2 cellular contexts compared by ENCODE assay signal in genomic region chr1:154147510-154147909, GRCh38. TPM values are rescaled to one million over a fixed set of nuclear protein-coding genes. Genes with fewer than 3 reads are reported as not detected.
"Had no signal": no experiment of that assay in that cellular context is flagged by ENCODE, and none has a peak within 500 bp of the region (broad histone marks: within the 10 kb centered on the region; RNA-seq: fewer than 3 reads in every experiment).

No MANE protein-coding gene starts in this region.

RNA-seq across cellular contexts. Expression of gene NUP210L, which starts 7.4 kb away (rescaled TPM):
- total RNA-seq: G401, GM12878 had no signal

RNA-seq across cellular contexts. Expression of gene CFAP141, which starts 58.6 kb away (rescaled TPM):
- total RNA-seq: G401, GM12878 had no signal
- polyA plus RNA-seq: GM12878 had no signal
